1 cellular context compared by ENCODE assay signal in the genomic region with DNA sequence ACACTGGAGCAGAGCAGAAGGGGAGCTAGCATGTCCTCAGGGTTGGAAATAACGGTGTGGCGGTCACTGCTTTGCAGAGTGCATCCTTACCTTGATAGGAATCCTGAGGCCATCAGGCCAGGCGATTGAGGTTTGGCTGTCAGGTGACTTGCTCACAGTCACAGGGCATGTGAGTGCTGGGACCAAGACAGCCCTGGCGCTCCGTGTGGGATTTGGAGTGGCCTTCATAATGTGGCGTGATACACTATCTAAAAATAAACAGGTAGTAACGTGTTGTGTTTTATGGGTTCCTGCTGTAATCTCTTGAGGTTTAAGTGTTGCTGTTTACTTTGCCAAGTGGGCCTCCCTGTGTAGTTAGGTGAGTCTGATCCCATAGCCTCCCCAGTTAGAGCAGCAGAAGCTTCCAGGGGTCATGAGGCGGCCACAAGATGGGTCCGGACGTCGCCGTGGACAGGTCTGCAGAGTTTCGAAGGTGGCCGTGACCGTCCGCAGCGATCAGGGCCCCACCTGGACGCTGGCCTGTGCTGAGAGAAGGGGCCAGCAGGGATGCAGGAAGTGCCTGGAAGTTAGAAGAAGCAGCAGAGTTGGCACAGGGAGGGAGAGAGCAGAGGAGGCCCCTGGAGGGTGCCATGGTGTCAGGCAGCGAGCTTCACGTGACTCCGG.
TF ChIP-seq lines count a peak whose summit lies in the region.

No MANE protein-coding gene starts in this region.

TF ChIP-seq in HepG2, 621 proteins besides CTCF, POLR2A, EP300 and RAD21 (continued from another document):
- TF ChIP-seq, protein P1, sequence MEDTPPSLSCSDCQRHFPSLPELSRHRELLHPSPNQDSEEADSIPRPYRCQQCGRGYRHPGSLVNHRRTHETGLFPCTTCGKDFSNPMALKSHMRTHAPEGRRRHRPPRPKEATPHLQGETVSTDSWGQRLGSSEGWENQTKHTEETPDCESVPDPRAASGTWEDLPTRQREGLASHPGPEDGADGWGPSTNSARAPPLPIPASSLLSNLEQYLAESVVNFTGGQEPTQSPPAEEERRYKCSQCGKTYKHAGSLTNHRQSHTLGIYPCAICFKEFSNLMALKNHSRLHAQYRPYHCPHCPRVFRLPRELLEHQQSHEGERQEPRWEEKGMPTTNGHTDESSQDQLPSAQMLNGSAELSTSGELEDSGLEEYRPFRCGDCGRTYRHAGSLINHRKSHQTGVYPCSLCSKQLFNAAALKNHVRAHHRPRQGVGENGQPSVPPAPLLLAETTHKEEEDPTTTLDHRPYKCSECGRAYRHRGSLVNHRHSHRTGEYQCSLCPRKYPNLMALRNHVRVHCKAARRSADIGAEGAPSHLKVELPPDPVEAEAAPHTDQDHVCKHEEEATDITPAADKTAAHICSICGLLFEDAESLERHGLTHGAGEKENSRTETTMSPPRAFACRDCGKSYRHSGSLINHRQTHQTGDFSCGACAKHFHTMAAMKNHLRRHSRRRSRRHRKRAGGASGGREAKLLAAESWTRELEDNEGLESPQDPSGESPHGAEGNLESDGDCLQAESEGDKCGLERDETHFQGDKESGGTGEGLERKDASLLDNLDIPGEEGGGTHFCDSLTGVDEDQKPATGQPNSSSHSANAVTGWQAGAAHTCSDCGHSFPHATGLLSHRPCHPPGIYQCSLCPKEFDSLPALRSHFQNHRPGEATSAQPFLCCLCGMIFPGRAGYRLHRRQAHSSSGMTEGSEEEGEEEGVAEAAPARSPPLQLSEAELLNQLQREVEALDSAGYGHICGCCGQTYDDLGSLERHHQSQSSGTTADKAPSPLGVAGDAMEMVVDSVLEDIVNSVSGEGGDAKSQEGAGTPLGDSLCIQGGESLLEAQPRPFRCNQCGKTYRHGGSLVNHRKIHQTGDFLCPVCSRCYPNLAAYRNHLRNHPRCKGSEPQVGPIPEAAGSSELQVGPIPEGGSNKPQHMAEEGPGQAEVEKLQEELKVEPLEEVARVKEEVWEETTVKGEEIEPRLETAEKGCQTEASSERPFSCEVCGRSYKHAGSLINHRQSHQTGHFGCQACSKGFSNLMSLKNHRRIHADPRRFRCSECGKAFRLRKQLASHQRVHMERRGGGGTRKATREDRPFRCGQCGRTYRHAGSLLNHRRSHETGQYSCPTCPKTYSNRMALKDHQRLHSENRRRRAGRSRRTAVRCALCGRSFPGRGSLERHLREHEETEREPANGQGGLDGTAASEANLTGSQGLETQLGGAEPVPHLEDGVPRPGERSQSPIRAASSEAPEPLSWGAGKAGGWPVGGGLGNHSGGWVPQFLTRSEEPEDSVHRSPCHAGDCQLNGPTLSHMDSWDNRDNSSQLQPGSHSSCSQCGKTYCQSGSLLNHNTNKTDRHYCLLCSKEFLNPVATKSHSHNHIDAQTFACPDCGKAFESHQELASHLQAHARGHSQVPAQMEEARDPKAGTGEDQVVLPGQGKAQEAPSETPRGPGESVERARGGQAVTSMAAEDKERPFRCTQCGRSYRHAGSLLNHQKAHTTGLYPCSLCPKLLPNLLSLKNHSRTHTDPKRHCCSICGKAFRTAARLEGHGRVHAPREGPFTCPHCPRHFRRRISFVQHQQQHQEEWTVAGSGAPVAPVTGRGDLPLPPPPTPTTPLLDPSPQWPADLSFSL (CRISPR knock-in tag; IDR thresholded peaks at IDR 0.05) = no peak
- no peak for TF ChIP-seq KDM2A (CRISPR knock-in tag; IDR thresholded peaks at IDR 0.05; ENCODE audit: borderline replicate concordance, low read depth)
- TF ChIP-seq HMG20A (CRISPR knock-in tag; IDR thresholded peaks at IDR 0.05; ENCODE audit: borderline replicate concordance) = no peak
- no peak for TF ChIP-seq ZBTB7A (CRISPR knock-in tag; IDR thresholded peaks at IDR 0.05)
- TF ChIP-seq ZNF570 (CRISPR knock-in tag; IDR thresholded peaks at IDR 0.05; ENCODE audit: borderline replicate concordance) = no peak
